24 cellular contexts compared by ENCODE assay signal in the genomic region with DNA sequence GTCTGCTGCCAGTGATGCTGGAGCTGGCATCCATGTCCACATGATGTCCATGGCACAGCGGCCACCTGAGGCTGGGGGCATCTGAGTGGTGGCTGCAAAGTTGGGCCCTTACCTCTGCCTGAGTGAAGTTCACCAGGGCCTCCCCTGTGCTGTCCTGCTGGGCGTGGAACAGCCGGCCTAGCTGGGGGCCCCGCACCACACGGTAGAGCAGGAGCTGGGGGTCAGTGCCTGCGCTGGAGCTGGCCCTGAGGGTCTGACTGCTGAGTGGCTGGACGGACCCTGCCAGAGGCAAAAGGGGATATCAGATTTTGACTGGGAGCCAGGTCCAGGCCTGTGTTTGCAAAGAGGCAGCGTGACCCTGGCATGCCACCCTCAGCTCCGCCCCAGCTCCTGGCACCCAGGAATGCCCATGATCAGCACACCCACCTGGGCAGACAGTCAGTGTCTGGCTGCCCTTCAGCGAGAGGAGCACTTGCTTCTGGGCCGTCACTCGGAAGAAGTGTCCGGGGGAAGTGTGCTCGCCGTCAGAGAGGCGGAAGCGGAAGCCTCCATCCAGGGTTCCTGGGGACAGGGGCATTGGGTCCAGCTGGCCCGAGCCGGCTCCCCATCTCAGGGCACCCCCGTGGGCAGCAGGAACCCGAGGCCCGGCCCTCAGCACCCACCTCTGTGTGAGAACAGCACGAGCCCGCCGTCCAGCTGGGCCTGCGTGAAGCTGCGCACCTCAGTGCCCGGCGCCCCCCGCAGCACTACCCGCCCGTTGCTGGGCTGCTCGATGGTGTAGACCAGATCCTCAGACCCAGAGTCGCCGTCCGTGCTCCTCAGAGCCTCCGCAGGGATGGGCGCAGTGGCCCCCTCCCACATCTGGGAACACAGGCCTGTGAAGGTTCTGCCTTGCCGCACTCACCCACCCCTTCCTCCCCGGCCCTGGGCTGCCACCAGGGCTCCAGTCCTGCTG. TPM values are rescaled to one million over a fixed set of nuclear protein-coding genes. Genes with fewer than 3 reads are reported as not detected.
A peak's percentile ranks its signal among the peaks of the same experiment; 100 is the strongest.
DNase-seq lines count a peak whose midpoint lies in the region; ATAC-seq and TF ChIP-seq lines count a peak whose summit lies in the region.
"Had no signal": no experiment of that assay in that cellular context is flagged by ENCODE, and none has a peak within 500 bp of the region (broad histone marks: within the 10 kb centered on the region; RNA-seq: fewer than 3 reads in every experiment).

No MANE protein-coding gene starts in this region.

- H3K27ac ChIP-seq in SK-N-SH (ENCODE audit: low read depth in 2 of 2, low read length in 1 of 2) (no peak overlapping the region; a peak in 1 of 4 replicates), gastroesophageal sphincter (peak overlapping the region in 3 of 4 donors; percentile 35 to 68 (median 66)), osteoblast (ENCODE audit: low read depth, low read length) (no peak overlapping the region), vagina (no peak overlapping the region), uterus (no peak overlapping the region)
- H3K27ac ChIP-seq: 22Rv1; BLaER1 treated with 17β-estradiol and CSF1 and Interleukin-3, amounts not matched to agents 10 nM and 100 nM; GM23248 had no signal

- WGBS in SK-N-SH (ENCODE audit: low lambda C conversion rate) = 88% methylated on average over 4 of the region's 40 CpGs
- 86% methylated on average over 8 of the region's 40 CpGs; no CpG with 5 or more reads in 1 of the 2 donors for WGBS in gastroesophageal sphincter (ENCODE audit: low coverage in 1 of 2), 2 donors

- no peak overlapping the region for H3K4me3 ChIP-seq in SK-N-SH (ENCODE audit: low read depth in 2 of 2, low read length in 1 of 2)
- H3K4me3 ChIP-seq in gastroesophageal sphincter = no peak overlapping the region
- no peak overlapping the region for H3K4me3 ChIP-seq in osteoblast (ENCODE audit: insufficient read depth, low read length)
- H3K4me3 ChIP-seq in vagina = no peak overlapping the region
- H3K4me3 ChIP-seq in uterus = no peak overlapping the region
- H3K4me3 ChIP-seq: BLaER1 treated with 17β-estradiol and CSF1 and Interleukin-3, amounts not matched to agents 10 nM and 100 nM; GM12878; GM23248; HAP-1 had no signal

- intact Hi-C loops in vagina (cut with DNase I) (loop anchor here (10.0 kb wide), 1 partner anchor 122 kb away; no protein-coding TSS in a partner anchor), uterus (cut with DNase I; ENCODE audit: low total_unique reads) (loop anchor here (5.0 kb wide), 1 partner anchor 45 kb away; no protein-coding TSS in a partner anchor)

- H2AFZ ChIP-seq in SK-N-SH (ENCODE audit: low read depth) (no peak overlapping the region), osteoblast (ENCODE audit: low read length) (no peak overlapping the region)
- H2AFZ ChIP-seq: GM23248 had no signal

- H3K4me1 ChIP-seq in SK-N-SH (ENCODE audit: control insufficient read depth in 1 of 2, insufficient read depth in 2 of 2, low read depth in 1 of 2, low read length in 1 of 2) (peaks cover 0 to 18% of the 10 kb centered on the region in 2 experiments; a peak in 1 of 4 replicates), gastroesophageal sphincter (peaks cover 0 to 39% (median 10%) of the 10 kb centered on the region in 3 donors), osteoblast (ENCODE audit: insufficient read depth, low read length) (no peaks in the 10 kb centered on the region), vagina (peaks cover 18% of the 10 kb centered on the region), uterus (no peaks in the 10 kb centered on the region)
- H3K4me1 ChIP-seq: HAP-1 had no signal

- CTCF ChIA-PET in SK-N-SH (lab: Yijun Ruan, JAX) = interaction anchor here (0.6 to 9.0 kb wide), 10 partner anchors 7 to 326 kb away, joined by 3 to 77 read pairs (median 6); a partner anchor contains a TSS

- TF ChIP-seq EP300 in SK-N-SH (IDR thresholded peaks at IDR 0.05; ENCODE audit: borderline replicate concordance in 1 of 2, low read depth in 1 of 2, low read length in 1 of 2) = no peak
- no peak for TF ChIP-seq EP300 in gastroesophageal sphincter (IDR thresholded peaks at IDR 0.05)

- no peaks in the 10 kb centered on the region for H3F3A ChIP-seq in SK-N-SH (replicated peaks; ENCODE audit: insufficient read depth)

- ATAC-seq in SK-N-SH treated with all-trans-retinoic acid at 6 μM for 48 hours (no peak), gastroesophageal sphincter (no peak)

- H3K4me2 ChIP-seq in SK-N-SH = no peak overlapping the region
- no peak overlapping the region for H3K4me2 ChIP-seq in osteoblast (ENCODE audit: insufficient read depth, low read length)

- H3K36me3 ChIP-seq in SK-N-SH (replicated peaks in 1 of 2; ENCODE audit: control insufficient read depth in 1 of 2, insufficient read depth in 2 of 2, low read length in 1 of 2) = no peaks in the 10 kb centered on the region
- H3K36me3 ChIP-seq in gastroesophageal sphincter = peaks cover 0 to 86% of the 10 kb centered on the region in 2 donors
- no peaks in the 10 kb centered on the region for H3K36me3 ChIP-seq in osteoblast (ENCODE audit: insufficient read depth, low read length)
- no peaks in the 10 kb centered on the region for H3K36me3 ChIP-seq in vagina
- no peaks in the 10 kb centered on the region for H3K36me3 ChIP-seq in uterus
- H3K36me3 ChIP-seq: BLaER1 treated with 17β-estradiol and CSF1 and Interleukin-3, amounts not matched to agents 10 nM and 100 nM; HAP-1 had no signal

- POLR2A ChIA-PET in SK-N-SH (lab: Yijun Ruan, JAX) = interaction anchor here (0.8 to 1.7 kb wide), 3 partner anchors 42 to 314 kb away, joined by 3 to 7 read pairs (median 4); a partner anchor contains a TSS

- TF ChIP-seq POLR2A in gastroesophageal sphincter (IDR thresholded peaks at IDR 0.05) = no peak
- no peak for TF ChIP-seq POLR2A in vagina (IDR thresholded peaks at IDR 0.05)
- no peak for TF ChIP-seq POLR2A in uterus (IDR thresholded peaks at IDR 0.05)

- H3K27me3 ChIP-seq in SK-N-SH (ENCODE audit: insufficient read depth) (no peaks in the 10 kb centered on the region), gastroesophageal sphincter (no peaks in the 10 kb centered on the region), osteoblast (ENCODE audit: insufficient read depth, low read length) (no peaks in the 10 kb centered on the region), vagina (no peaks in the 10 kb centered on the region), uterus (no peaks in the 10 kb centered on the region)
- H3K27me3 ChIP-seq: BLaER1 treated with 17β-estradiol and CSF1 and Interleukin-3, amounts not matched to agents 10 nM and 100 nM had no signal

- H4K20me1 ChIP-seq in SK-N-SH (ENCODE audit: insufficient read depth) = no peaks in the 10 kb centered on the region
- peaks cover 2% of the 10 kb centered on the region for H4K20me1 ChIP-seq in osteoblast (ENCODE audit: insufficient read depth, low read length)

- no peak for TF ChIP-seq RAD21 in SK-N-SH (IDR thresholded peaks at IDR 0.05; ENCODE audit: low read length)

- TF ChIP-seq CTCF in SK-N-SH (IDR thresholded peaks at IDR 0.05) = no peak
- TF ChIP-seq CTCF in gastroesophageal sphincter (IDR thresholded peaks at IDR 0.05) = no peak
- TF ChIP-seq CTCF in osteoblast (IDR thresholded peaks at IDR 0.05; ENCODE audit: extremely low read depth, low read depth, low read length) = no peak
- TF ChIP-seq CTCF in vagina (IDR thresholded peaks at IDR 0.05) = no peak
- no peak for TF ChIP-seq CTCF in uterus (IDR thresholded peaks at IDR 0.05)

- DNase-seq in SK-N-SH = peak; percentile 56
- peak; percentile 59 for DNase-seq in osteoblast (ENCODE audit: insufficient read length, low spot score, missing footprints)
- no peak for DNase-seq in middle frontal gyrus (ENCODE audit: extremely low spot score, low spot score)
- DNase-seq in vagina (ENCODE audit: extremely low spot score in 2 of 2) = no peak
- DNase-seq in uterus = no peak
- no peak for DNase-seq in globus pallidus (ENCODE audit: low spot score)
- DNase-seq: ACHN; Caco-2; CD4-positive, alpha-beta memory T cell; DMS 273 treated with DMSO at 0.1 percent for 48 hours; DMS79 treated with DMSO at 0.1 percent for 48 hours; GM23248; Kasumi-1; NCI-H1694; NCI-H2081; NCI-H2171; NCI-H524 treated with DMSO at 0.1 percent for 48 hours; Right ventricle myocardium superior had no signal

- no peaks in the 10 kb centered on the region for H3K79me2 ChIP-seq in SK-N-SH (ENCODE audit: insufficient read depth)
- H3K79me2 ChIP-seq in osteoblast (ENCODE audit: insufficient read depth, low read length) = peaks cover 3% of the 10 kb centered on the region

- H3K9me3 ChIP-seq in SK-N-SH (no peaks in the 10 kb centered on the region), gastroesophageal sphincter (no peaks in the 10 kb centered on the region), osteoblast (ENCODE audit: low read depth, low read length) (no peaks in the 10 kb centered on the region), vagina (no peaks in the 10 kb centered on the region), uterus (no peaks in the 10 kb centered on the region)
- H3K9me3 ChIP-seq: BLaER1 treated with 17β-estradiol and CSF1 and Interleukin-3, amounts not matched to agents 10 nM and 100 nM; Caco-2; HAP-1 had no signal

- H3K9me2 ChIP-seq in SK-N-SH = no peaks in the 10 kb centered on the region

- H3K9ac ChIP-seq in SK-N-SH = no peak overlapping the region
- H3K9ac ChIP-seq: GM23248 had no signal

RNA-seq across cellular contexts. Expression of a gene that starts 30.2 kb away (rescaled TPM):
- 0.28 and 0.35 TPM in 2 replicates for polyA plus RNA-seq in SK-N-SH (2012; rRNA removed)
- polyA plus RNA-seq in SK-N-SH (2012; cell fraction: cytosol; rRNA removed) = 0.08 and 0.17 TPM in 2 replicates
- 0.70 TPM in 2 replicates for polyA plus RNA-seq in SK-N-SH (2012; cell fraction: nucleus; rRNA removed)
- 100 to 1,000 TPM in 3 of 4 donors, 10 to 100 TPM in 1; 98.7 to 396 (median 151) TPM for total RNA-seq in gastroesophageal sphincter
- 11.5 and 20.3 TPM in 2 replicates for total RNA-seq in osteoblast
- 23.1 TPM for total RNA-seq in vagina
- total RNA-seq in uterus = 10 to 100 TPM; 10.3 to 62.4 (median 46.7) TPM
- total RNA-seq: CD4-positive, alpha-beta memory T cell had no signal
- polyA plus RNA-seq: CD4-positive, alpha-beta memory T cell had no signal

RNA-seq across cellular contexts. Expression of a gene that starts 34.7 kb away (rescaled TPM):
- 7.7 and 8.5 TPM in 2 replicates for polyA plus RNA-seq in SK-N-SH (2012; rRNA removed)
- 3.4 and 5.6 TPM in 2 replicates for polyA plus RNA-seq in SK-N-SH (2012; cell fraction: cytosol; rRNA removed)
- 17.6 and 23.7 TPM in 2 replicates for polyA plus RNA-seq in SK-N-SH (2012; cell fraction: nucleus; rRNA removed)
- total RNA-seq in gastroesophageal sphincter (10 to 100 TPM; 32.8 to 51.5 (median 41.2) TPM), osteoblast (38.0 and 39.8 TPM in 2 replicates), vagina (23.6 TPM), uterus (10 to 100 TPM in 3 of 4 donors, 1 to 10 TPM in 1; 8.7 to 43.6 (median 28.2) TPM)

RNA-seq across cellular contexts. Expression of a gene that starts 42.4 kb away (rescaled TPM):
- 56.1 and 56.2 TPM in 2 replicates for polyA plus RNA-seq in SK-N-SH (2012; rRNA removed)
- polyA plus RNA-seq in SK-N-SH (2012; cell fraction: cytosol; rRNA removed) = 56.4 and 60.8 TPM in 2 replicates
- polyA plus RNA-seq in SK-N-SH (2012; cell fraction: nucleus; rRNA removed) = 37.9 and 42.6 TPM in 2 replicates
- total RNA-seq in gastroesophageal sphincter (10 to 100 TPM; 72.8 to 94.9 (median 85.5) TPM), osteoblast (46.6 and 64.4 TPM in 2 replicates), vagina (109 TPM), uterus (100 to 1,000 TPM in 1 of 4 donors, 10 to 100 TPM in 3; 32.9 to 171 (median 68.5) TPM)

RNA-seq across cellular contexts. Expression of a gene that starts 56.9 kb away (rescaled TPM):
- 31.7 and 36.4 TPM in 2 replicates for polyA plus RNA-seq in SK-N-SH (2012; rRNA removed)
- 35.0 and 35.8 TPM in 2 replicates for polyA plus RNA-seq in SK-N-SH (2012; cell fraction: cytosol; rRNA removed)
- polyA plus RNA-seq in SK-N-SH (2012; cell fraction: nucleus; rRNA removed) = 19.0 and 26.1 TPM in 2 replicates
- total RNA-seq in gastroesophageal sphincter = 10 to 100 TPM; 18.6 to 27.3 (median 21.0) TPM
- 30.4 and 30.9 TPM in 2 replicates for total RNA-seq in osteoblast
- 21.9 TPM for total RNA-seq in vagina
- total RNA-seq in uterus = 10 to 100 TPM in 3 of 4 donors, 1 to 10 TPM in 1; 2.0 to 35.8 (median 29.1) TPM

Comparison
In these comparisons a context has a peak if more than half of its experiments do, and no peak if none do; other contexts are left out.
1. DNase-seq: peak in SK-N-SH (single experiment) and osteoblast (single experiment); none in middle frontal gyrus (single experiment), vagina (0 of 2), uterus (0 of 2) and globus pallidus (single experiment).
2. H3K27ac ChIP-seq: peak in gastroesophageal sphincter (3 of 4); none in SK-N-SH (0 of 2), osteoblast (single experiment), vagina (single experiment) and uterus (0 of 2).